In the genomic region with DNA sequence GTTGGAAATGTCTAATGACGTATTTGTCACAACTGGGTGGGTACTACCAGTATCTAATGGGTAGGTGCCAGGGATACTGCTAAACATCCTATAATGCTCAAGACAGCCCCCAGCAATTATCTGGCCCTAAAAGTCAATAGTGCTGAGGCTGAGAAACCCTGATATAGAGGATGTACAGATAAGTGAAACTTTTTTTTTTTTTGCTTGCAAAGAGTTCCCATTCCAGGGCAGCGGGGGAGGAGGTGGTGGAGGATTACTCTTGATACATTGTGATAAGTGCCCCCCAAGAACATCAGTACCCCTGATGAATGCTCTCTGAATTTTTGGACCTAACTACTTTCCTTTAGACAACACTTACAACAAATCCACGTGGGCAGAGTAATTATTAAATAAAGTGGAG, we compare ENCODE assay signal across 7 cellular contexts.
"Had no signal": no experiment of that assay in that cellular context is flagged by ENCODE, and none has a peak within 500 bp of the region (broad histone marks: within the 10 kb centered on the region; RNA-seq: fewer than 3 reads in every experiment).

No MANE protein-coding gene starts in this region.

- H3K4me2 ChIP-seq: GM23338 had no signal

- H3K4me3 ChIP-seq: GM23338 had no signal

- H2AFZ ChIP-seq: GM23338 had no signal

- FAIRE-seq: H1, H54, HTR-8/SVneo had no signal

- ATAC-seq: GM23338 had no signal

- DNase-seq: H9, HCEC 1CT, IMR-90 had no signal
